ENCODE assay signal across 8 cellular contexts in the genomic region with DNA sequence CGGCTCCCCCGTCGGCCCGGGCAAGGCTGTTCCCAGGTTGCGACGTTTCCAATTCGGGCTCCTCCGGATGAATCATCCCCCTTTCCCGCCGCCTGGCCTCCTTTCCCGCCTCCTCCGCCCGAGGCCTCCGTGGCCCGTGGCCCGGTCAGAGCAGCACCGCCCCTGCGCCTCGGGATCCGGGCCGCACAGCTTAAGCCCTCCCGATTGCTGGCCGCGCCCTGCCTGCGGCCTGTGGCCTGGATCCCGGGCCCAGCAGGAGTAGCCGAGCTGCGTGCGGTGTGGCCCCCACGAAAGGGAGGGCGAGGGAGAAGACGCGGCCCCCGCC. TPM values are rescaled to one million over a fixed set of nuclear protein-coding genes. Genes with fewer than 3 reads are reported as not detected.
DNase-seq lines count a peak whose midpoint lies in the region; ATAC-seq, FAIRE-seq and TF ChIP-seq lines count a peak whose summit lies in the region.

No MANE protein-coding gene starts in this region.

- peak overlapping the region; percentile 87 for H3K4me3 ChIP-seq in ACC112 (ENCODE audit: low read depth, low read length)
- H3K4me3 ChIP-seq in mesodermal cell (ENCODE audit: extremely low read depth, insufficient read depth, low read length, poor library complexity, severe bottlenecking): peak overlapping the region; percentile 76

- peaks cover 30% of the 10 kb centered on the region for H3K36me3 Mint-ChIP-seq in effector memory CD8-positive, alpha-beta T cell (ENCODE audit: insufficient read depth)

- H3K9me3 ChIP-seq in mesodermal cell (ENCODE audit: control insufficient read depth, low read length): no peaks in the 10 kb centered on the region

- peaks cover 17% of the 10 kb centered on the region for H3K79me2 ChIP-seq in ACC112 (ENCODE audit: control insufficient read depth, insufficient read depth, low read length, unreplicated experiment)

- no peak overlapping the region for H3K27ac Mint-ChIP-seq in effector memory CD8-positive, alpha-beta T cell

- peaks cover 12% of the 10 kb centered on the region for H3K4me1 ChIP-seq in ACC112 (ENCODE audit: control insufficient read depth, insufficient read depth, low read length, unreplicated experiment)
- H3K4me1 ChIP-seq in mesodermal cell (ENCODE audit: control insufficient read depth, insufficient read depth, low read length, poor library complexity, severe bottlenecking): peaks cover 18% of the 10 kb centered on the region

- peak overlapping the region; percentile 70 for H2AFZ ChIP-seq in ACC112 (ENCODE audit: low read length, unreplicated experiment)

- peak overlapping the region; percentile 77 to 78 for H3K4me3 Mint-ChIP-seq in effector memory CD8-positive, alpha-beta T cell

- no peaks in the 10 kb centered on the region for H3K27me3 ChIP-seq in ACC112 (ENCODE audit: insufficient read depth, low read length)

- H3K36me3 ChIP-seq in ACC112 (ENCODE audit: insufficient read depth, low read length) (no peaks in the 10 kb centered on the region; the same call in 1 of the 2 replicates), mesodermal cell (ENCODE audit: control insufficient read depth, insufficient read depth, low read length) (peaks cover 34% of the 10 kb centered on the region)

- H3K4me1 Mint-ChIP-seq in effector memory CD8-positive, alpha-beta T cell (ENCODE audit: low read depth in 2 of 2): peaks cover 12 to 14% of the 10 kb centered on the region in 2 donors

- FAIRE-seq in D721Med (lab: Jason Lieb, UNC): no peak

- H3K27ac ChIP-seq in ACC112 (ENCODE audit: low read depth, low read length): peak overlapping the region; percentile 81
- H3K27ac ChIP-seq in mesodermal cell (ENCODE audit: low read depth, low read length, severe bottlenecking): peak overlapping the region; percentile 91

- peaks cover 12 to 25% of the 10 kb centered on the region in 2 donors for H3K27me3 Mint-ChIP-seq in effector memory CD8-positive, alpha-beta T cell

- 0 to 2% methylated on average over 31 to 34 of the region's 34 CpGs for WGBS in mesodermal cell (ENCODE audit: insufficient coverage in 2 of 2), 2 experiments

- DNase-seq in M059J (ENCODE audit: low read depth) (peak; percentile 83), D721Med (ENCODE audit: insufficient read length, low spot score) (no peak), NOMO-1 treated with dmso at 0.1 percent for 144 hours (lab: John Stamatoyannopoulos, UW; ENCODE audit: unreplicated experiment) (no peak)
- peak in 2 of 3 experiments; percentile 5 to 13 for DNase-seq in effector memory CD8-positive, alpha-beta T cell

- H3K9me3 Mint-ChIP-seq in effector memory CD8-positive, alpha-beta T cell: no peaks in the 10 kb centered on the region

- ATAC-seq in effector memory CD8-positive, alpha-beta T cell (replicated peaks): no peak
- ATAC-seq in HG02588 (IDR thresholded peaks at IDR 0.05; ENCODE audit: unreplicated experiment): no peak
- no peak for ATAC-seq in GM18520 (IDR thresholded peaks at IDR 0.05; ENCODE audit: unreplicated experiment)

- no peak for TF ChIP-seq CTCF in D721Med (IDR thresholded peaks at IDR 0.05; ENCODE audit: insufficient read depth, missing control alignments)

RNA-seq across cellular contexts. Expression of gene TMEM200B, which starts 1.1 kb away (rescaled TPM):
- total RNA-seq in M059J (2014; rRNA removed; shearing (Covaris generic)): 3.5 and 4.6 TPM in 2 replicates
- 34.0 TPM for polyA plus RNA-seq in mesodermal cell (2013, experiment 1 of 2)
- polyA plus RNA-seq in mesodermal cell (2013, experiment 2 of 2): 37.8 TPM

RNA-seq across cellular contexts. Expression of gene SRSF4, which starts 59.1 kb away (rescaled TPM):
- total RNA-seq in M059J (2014; rRNA removed; shearing (Covaris generic)): 48.7 and 64.1 TPM in 2 replicates
- polyA plus RNA-seq in mesodermal cell (2013, experiment 1 of 2): 100 TPM
- polyA plus RNA-seq in mesodermal cell (2013, experiment 2 of 2): 99.0 TPM

Comparison
In these comparisons a context has a peak if more than half of its experiments do, and no peak if none do; other contexts are left out.
1. DNase-seq: peak in M059J (single experiment) and effector memory CD8-positive, alpha-beta T cell (2 of 3); none in D721Med (single experiment) and NOMO-1 treated with dmso at 0.1 percent for 144 hours (single experiment).